Comparison of ENCODE assay signal across 8 cellular contexts in genomic region chr9:1837453-1838084, GRCh38.
DNase-seq lines count a peak whose midpoint lies in the region; ATAC-seq and TF ChIP-seq lines count a peak whose summit lies in the region.

No MANE protein-coding gene starts in this region.

- H3K36me3 ChIP-seq in MM.1S (replicated peaks; ENCODE audit: insufficient read depth, low read length) (no peaks in the 10 kb centered on the region), upper lobe of left lung (no peaks in the 10 kb centered on the region)

- H3F3A ChIP-seq in MM.1S (ENCODE audit: insufficient read depth, low read length): no peaks in the 10 kb centered on the region

- H3K4me1 Mint-ChIP-seq in activated naive CD4-positive, alpha-beta T cell treated with anti-CD3 and anti-CD28 coated beads for 36 hours (ENCODE audit: low read depth): no peaks in the 10 kb centered on the region
- no peaks in the 10 kb centered on the region for H3K4me1 Mint-ChIP-seq in mesothelial cell of epicardium

- H3K4me2 ChIP-seq in MM.1S (ENCODE audit: low read depth, low read length): no peak overlapping the region

- H3K27ac Mint-ChIP-seq in activated naive CD4-positive, alpha-beta T cell treated with anti-CD3 and anti-CD28 coated beads for 36 hours: no peak overlapping the region
- H3K27ac Mint-ChIP-seq in activated naive CD4-positive, alpha-beta T cell treated with anti-CD3 and anti-CD28 coated beads, Interleukin-2, amount 50 U/mL, for 72 hours: no peak overlapping the region
- no peak overlapping the region for H3K27ac Mint-ChIP-seq in mesothelial cell of epicardium

- no peaks in the 10 kb centered on the region for H4K20me1 ChIP-seq in MM.1S (ENCODE audit: insufficient read depth, low read length)

- TF ChIP-seq POLR2A in upper lobe of left lung (IDR thresholded peaks at IDR 0.05): no peak

- H3K4me1 ChIP-seq in MM.1S (ENCODE audit: low read length) (no peaks in the 10 kb centered on the region), upper lobe of left lung (no peaks in the 10 kb centered on the region)

- no peak overlapping the region for H2AFZ ChIP-seq in MM.1S (ENCODE audit: low read length)

- TF ChIP-seq CTCF in MM.1S (IDR thresholded peaks at IDR 0.05; ENCODE audit: low read length) (peak; percentile 73), mesothelial cell of epicardium (IDR thresholded peaks at IDR 0.05; ENCODE audit: unreplicated experiment) (peak; percentile 39), upper lobe of left lung (IDR thresholded peaks at IDR 0.05) (peak in 2 of 6 experiments; percentile 31 to 32)

- no peaks in the 10 kb centered on the region for H3K36me3 Mint-ChIP-seq in activated naive CD4-positive, alpha-beta T cell treated with anti-CD3 and anti-CD28 coated beads for 36 hours (ENCODE audit: low read depth)
- H3K36me3 Mint-ChIP-seq in activated naive CD4-positive, alpha-beta T cell treated with anti-CD3 and anti-CD28 coated beads, Interleukin-2, amount 50 U/mL, for 72 hours: no peaks in the 10 kb centered on the region
- no peaks in the 10 kb centered on the region for H3K36me3 Mint-ChIP-seq in mesothelial cell of epicardium

- CTCF ChIA-PET in activated naive CD4-positive, alpha-beta T cell treated with anti-CD3 and anti-CD28 coated beads for 36 hours (lab: Charles Lee): interaction anchor here (0.6 to 3.0 kb wide), 13 partner anchors 9 to 254 kb away, joined by 3 to 13 read pairs (median 4); no protein-coding TSS in a partner anchor

- H3K27me3 Mint-ChIP-seq in activated naive CD4-positive, alpha-beta T cell treated with anti-CD3 and anti-CD28 coated beads for 36 hours (ENCODE audit: low read depth): peaks cover 6% of the 10 kb centered on the region
- peaks cover 11% of the 10 kb centered on the region for H3K27me3 Mint-ChIP-seq in mesothelial cell of epicardium (ENCODE audit: low read depth)

- TF ChIP-seq EP300 in upper lobe of left lung (IDR thresholded peaks at IDR 0.05): no peak

- H3K4me3 ChIP-seq in MM.1S (ENCODE audit: low read length) (no peak overlapping the region), upper lobe of left lung (no peak overlapping the region)

- no peaks in the 10 kb centered on the region for H3K79me2 ChIP-seq in MM.1S (ENCODE audit: low read length)

- peak; percentile 37 for DNase-seq in activated naive CD4-positive, alpha-beta T cell treated with anti-CD3 and anti-CD28 coated beads for 36 hours
- DNase-seq in activated naive CD4-positive, alpha-beta T cell treated with anti-CD3 and anti-CD28 coated beads, Interleukin-2, amount 50 U/mL, for 72 hours (ENCODE audit: low spot score in 2 of 2): no peak
- DNase-seq in MM.1S (peak; percentile 63), astrocyte of the hippocampus (ENCODE audit: low read depth, low spot score) (peak; percentile 25), mesothelial cell of epicardium (ENCODE audit: low spot score in 2 of 2, unreplicated experiment in 2 of 2) (no peak), NOMO-1 treated with dmso at 0.1 percent for 144 hours (lab: John Stamatoyannopoulos, UW; ENCODE audit: unreplicated experiment) (no peak), upper lobe of left lung (no peak)

- no peaks in the 10 kb centered on the region for H3K9me3 ChIP-seq in MM.1S (replicated peaks; ENCODE audit: insufficient read depth, low read length)
- no peaks in the 10 kb centered on the region for H3K9me3 ChIP-seq in upper lobe of left lung

- no peaks in the 10 kb centered on the region for H3K9me2 ChIP-seq in MM.1S (replicated peaks; ENCODE audit: insufficient read depth, low read length)

- WGBS in upper lobe of left lung, 2 donors: 39 to 44% methylated on average over 6 of the region's 6 CpGs

- no peaks in the 10 kb centered on the region for H3K9me3 Mint-ChIP-seq in activated naive CD4-positive, alpha-beta T cell treated with anti-CD3 and anti-CD28 coated beads for 36 hours
- no peaks in the 10 kb centered on the region for H3K9me3 Mint-ChIP-seq in activated naive CD4-positive, alpha-beta T cell treated with anti-CD3 and anti-CD28 coated beads, Interleukin-2, amount 50 U/mL, for 72 hours
- no peaks in the 10 kb centered on the region for H3K9me3 Mint-ChIP-seq in mesothelial cell of epicardium

- H3K27ac ChIP-seq in MM.1S (ENCODE audit: low read length) (no peak overlapping the region), upper lobe of left lung (no peak overlapping the region)

- H3K27me3 ChIP-seq in MM.1S (replicated peaks; ENCODE audit: insufficient read depth, low read length) (no peaks in the 10 kb centered on the region), upper lobe of left lung (no peaks in the 10 kb centered on the region)

- no peak overlapping the region for H3K9ac ChIP-seq in MM.1S (ENCODE audit: low read length)

- no peak overlapping the region for H3K4me3 Mint-ChIP-seq in activated naive CD4-positive, alpha-beta T cell treated with anti-CD3 and anti-CD28 coated beads for 36 hours
- no peak overlapping the region for H3K4me3 Mint-ChIP-seq in mesothelial cell of epicardium

- no peak for ATAC-seq in activated naive CD4-positive, alpha-beta T cell treated with anti-CD3 and anti-CD28 coated beads, Interleukin-2, amount 50 U/mL, for 72 hours
- ATAC-seq in GM21786 (IDR thresholded peaks at IDR 0.05; ENCODE audit: unreplicated experiment) (peak; percentile 80), upper lobe of left lung (ENCODE audit: low FRiP score in 2 of 2) (no peak)

- intact Hi-C loops in activated naive CD4-positive, alpha-beta T cell treated with anti-CD3 and anti-CD28 coated beads for 36 hours (cut with micrococcal nuclease): loop anchor here (10.0 kb wide), 1 partner anchor 113 kb away; no protein-coding TSS in a partner anchor

Comparison
In these comparisons a context has a peak if more than half of its experiments do, and no peak if none do; other contexts are left out.
1. DNase-seq: peak in activated naive CD4-positive, alpha-beta T cell treated with anti-CD3 and anti-CD28 coated beads for 36 hours (single experiment), MM.1S (single experiment) and astrocyte of the hippocampus (single experiment); none in activated naive CD4-positive, alpha-beta T cell treated with anti-CD3 and anti-CD28 coated beads, Interleukin-2, amount 50 U/mL, for 72 hours (0 of 2), mesothelial cell of epicardium (0 of 2), NOMO-1 treated with dmso at 0.1 percent for 144 hours (single experiment) and upper lobe of left lung (0 of 2).